In genomic region chr2:226600184-226600583, GRCh38 we compare ENCODE assay signal across 1 cellular context.
TF ChIP-seq lines count a peak whose summit lies in the region.

No MANE protein-coding gene starts in this region.

TF ChIP-seq in H1, 55 proteins besides CTCF, POLR2A, EP300 and RAD21:
- no peak for TF ChIP-seq ZNF274 (IDR thresholded peaks at IDR 0.05; ENCODE audit: borderline replicate concordance, extremely low read depth, low read length)
- no peak for TF ChIP-seq CHD7 (IDR thresholded peaks at IDR 0.05; ENCODE audit: insufficient replicate concordance, low read length)
- 0 out of 2 replicates have a peak, but pooled peaks have one; percentile 38 for TF ChIP-seq CEBPB (IDR thresholded peaks at IDR 0.05; ENCODE audit: low read depth, low read length)
- TF ChIP-seq SP2 (IDR thresholded peaks at IDR 0.05; ENCODE audit: low read length): no peak
